Comparison of ENCODE assay signal across 11 cellular contexts in the genomic region with DNA sequence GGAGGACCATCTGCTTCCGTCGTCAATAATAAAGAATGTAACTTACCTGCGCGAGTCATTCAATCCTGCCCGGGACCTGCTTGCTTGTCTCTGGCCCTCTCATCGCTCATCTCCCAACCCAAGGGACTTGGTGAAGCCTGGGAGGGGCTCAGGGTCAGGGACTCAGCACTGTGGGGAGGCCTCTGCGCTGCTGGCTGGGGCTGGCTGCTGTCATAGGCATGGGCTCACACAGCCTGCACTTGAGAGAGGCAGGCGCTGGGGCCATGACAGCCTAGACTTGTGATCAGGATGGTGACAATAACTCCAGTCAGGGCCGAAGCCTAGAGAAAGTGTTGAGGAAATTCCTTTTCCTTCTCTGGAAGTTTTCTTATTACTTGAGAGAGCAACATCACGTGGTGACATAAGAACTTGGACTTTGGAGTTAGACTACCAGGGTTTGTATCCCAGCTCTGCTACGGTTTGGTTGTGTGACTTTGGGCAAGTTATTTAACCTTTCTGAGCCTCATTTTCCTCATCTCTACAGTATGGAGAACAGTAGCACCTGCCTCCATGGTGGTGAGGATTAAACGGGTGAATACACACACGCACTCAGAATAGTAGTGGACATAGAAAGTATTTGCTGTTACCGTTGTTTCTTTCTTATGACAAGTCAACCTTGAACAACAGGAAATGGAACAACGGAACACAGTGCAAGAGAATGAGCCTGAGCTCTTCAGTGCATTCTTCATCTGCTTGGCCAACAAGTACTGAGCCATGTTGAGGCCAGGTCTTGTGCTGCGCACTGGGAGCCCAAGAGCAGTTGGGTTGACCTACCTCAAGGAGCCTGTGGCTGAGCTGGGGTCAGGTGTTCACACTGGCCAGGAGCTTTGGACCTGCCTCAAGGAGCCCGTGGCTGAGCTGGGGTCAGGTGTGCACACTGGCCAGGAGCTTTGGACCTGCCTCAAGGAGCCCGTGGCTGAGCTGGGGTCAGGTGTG.
DNase-seq lines count a peak whose midpoint lies in the region; ATAC-seq, FAIRE-seq and TF ChIP-seq lines count a peak whose summit lies in the region.
"Had no signal": no experiment of that assay in that cellular context is flagged by ENCODE, and none has a peak within 500 bp of the region (broad histone marks: within the 10 kb centered on the region; RNA-seq: fewer than 3 reads in every experiment).

No MANE protein-coding gene starts in this region.

- peak; percentile 51 for DNase-seq in GM18507 (ENCODE audit: extremely low spot score, insufficient read length, low read depth)
- no peak for DNase-seq in kidney
- DNase-seq in Calu3 = no peak
- no peak for DNase-seq in stimulated activated naive CD4-positive, alpha-beta T cell treated with Interleukin-2 at 50 U/mL for 16 hours (lab: John Stamatoyannopoulos, UW)
- DNase-seq in NCI-H1930 (lab: John Stamatoyannopoulos, UW) = no peak
- DNase-seq in OCI-M2 (lab: John Stamatoyannopoulos, UW; ENCODE audit: unreplicated experiment) = no peak

- no peak overlapping the region for H3K27ac Mint-ChIP-seq in Calu3 (ENCODE audit: unreplicated experiment)
- H3K27ac Mint-ChIP-seq: type B pancreatic cell had no signal

- peaks cover 5 to 11% of the 10 kb centered on the region in 2 donors for H3K36me3 ChIP-seq in kidney (ENCODE audit: control insufficient read depth in 1 of 2, insufficient read depth in 2 of 2, low read length in 2 of 2)
- H3K36me3 ChIP-seq: gastrocnemius medialis had no signal

- peak overlapping the region; percentile 59 to 86 for H3K27ac ChIP-seq in kidney (ENCODE audit: low read depth in 2 of 2, low read length in 2 of 2)

- no peak overlapping the region for H3K4me3 Mint-ChIP-seq in Calu3 (ENCODE audit: low read depth, unreplicated experiment)
- H3K4me3 Mint-ChIP-seq: type B pancreatic cell had no signal

- TF ChIP-seq CTCF in kidney (IDR thresholded peaks at IDR 0.05; ENCODE audit: borderline replicate concordance, extremely low read depth, insufficient read depth) (no peak), Calu3 (IDR thresholded peaks at IDR 0.05; ENCODE audit: unreplicated experiment) (no peak)

- H3K36me3 Mint-ChIP-seq in Calu3 (ENCODE audit: insufficient read depth, unreplicated experiment) = no peaks in the 10 kb centered on the region
- H3K36me3 Mint-ChIP-seq: type B pancreatic cell had no signal

- no peaks in the 10 kb centered on the region for H3K27me3 Mint-ChIP-seq in Calu3 (ENCODE audit: unreplicated experiment)
- H3K27me3 Mint-ChIP-seq: type B pancreatic cell had no signal

- H3K9me3 Mint-ChIP-seq in Calu3 (ENCODE audit: low read depth, unreplicated experiment) = no peaks in the 10 kb centered on the region
- H3K9me3 Mint-ChIP-seq: type B pancreatic cell had no signal

- FAIRE-seq in GM18507 (lab: Jason Lieb, UNC) (peak; percentile 84), kidney (lab: Jason Lieb, UNC) (no peak)
- FAIRE-seq: bronchial epithelial cell had no signal

- H3K9ac ChIP-seq in kidney (ENCODE audit: low read length in 2 of 2) = no peak overlapping the region

- peaks cover 12 to 22% of the 10 kb centered on the region in 2 donors for H3K4me1 ChIP-seq in kidney (ENCODE audit: control insufficient read depth in 1 of 2, insufficient read depth in 1 of 2, low read depth in 1 of 2, low read length in 2 of 2)

- no peaks in the 10 kb centered on the region for H3K9me3 ChIP-seq in kidney (ENCODE audit: control insufficient read depth in 1 of 2, low read length in 2 of 2)
- H3K9me3 ChIP-seq: gastrocnemius medialis had no signal

- peak; percentile 83 for ATAC-seq in GM21447 (IDR thresholded peaks at IDR 0.05; ENCODE audit: unreplicated experiment)
- peak; percentile 82 for ATAC-seq in HG03342 (IDR thresholded peaks at IDR 0.05; ENCODE audit: unreplicated experiment)
- ATAC-seq: gastrocnemius medialis had no signal

- intact Hi-C loops in kidney (cut with DNase I) (no loop called here), Calu3 (cut with micrococcal nuclease; ENCODE audit: unreplicated experiment) (no loop called here)

- CTCF ChIA-PET in Calu3 (lab: Charles Lee) = no interaction called here

- no peak overlapping the region for H3K4me3 ChIP-seq in kidney (ENCODE audit: low read length in 2 of 2)
- H3K4me3 ChIP-seq: gastrocnemius medialis had no signal

- H3K4me1 Mint-ChIP-seq in Calu3 (ENCODE audit: low read depth, unreplicated experiment) = no peaks in the 10 kb centered on the region

- BruUV-seq in Calu3 (replicated peaks; lab: Mats Ljungman, UMichigan) = no TSS peak
